ENCODE assay signal across 10 cellular contexts in the genomic region with DNA sequence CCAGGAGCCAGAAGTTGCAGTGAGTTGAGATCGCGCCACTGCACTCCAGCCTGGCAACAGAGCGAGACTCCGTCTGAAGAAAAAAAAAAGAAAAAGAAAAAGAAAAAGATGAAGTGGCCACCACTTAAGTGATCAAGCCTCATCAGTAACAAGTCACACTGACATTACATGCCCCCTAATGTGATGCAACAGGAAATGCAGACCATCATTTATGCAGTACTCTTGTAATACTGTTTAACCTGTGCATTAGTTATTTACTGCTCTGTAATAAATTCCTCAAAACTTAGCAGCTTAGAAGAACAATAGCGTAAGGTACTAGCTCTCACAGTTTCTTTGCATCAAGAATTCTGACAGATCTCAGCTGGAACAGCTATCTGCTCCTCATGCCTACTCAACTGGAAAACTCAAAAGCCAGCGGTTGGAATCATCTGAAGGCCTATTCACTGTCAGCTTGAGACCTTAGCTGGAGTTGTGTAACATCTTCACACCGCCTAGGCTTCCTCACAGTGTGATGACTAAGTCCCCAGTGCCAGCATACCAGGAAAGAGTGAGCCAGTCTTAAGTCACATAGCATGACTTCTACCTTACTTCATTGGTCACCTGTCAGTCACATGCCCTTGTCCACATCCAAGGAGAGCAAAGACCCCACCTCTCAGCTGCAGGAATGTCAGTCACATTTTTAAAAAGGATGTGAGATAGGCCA. TPM values are rescaled to one million over a fixed set of nuclear protein-coding genes. Genes with fewer than 3 reads are reported as not detected.
DNase-seq lines count a peak whose midpoint lies in the region; ATAC-seq, FAIRE-seq and TF ChIP-seq lines count a peak whose summit lies in the region.
"Had no signal": no experiment of that assay in that cellular context is flagged by ENCODE, and none has a peak within 500 bp of the region (broad histone marks: within the 10 kb centered on the region; RNA-seq: fewer than 3 reads in every experiment).

No MANE protein-coding gene starts in this region.

- peaks cover 18% of the 10 kb centered on the region for H4K20me1 ChIP-seq in astrocyte (ENCODE audit: insufficient read depth, low read length)

- 96% methylated on average over 4 of the region's 7 CpGs for WGBS in right lobe of liver (ENCODE audit: insufficient coverage, low coverage, low lambda C conversion rate, missing lambda C conversion rate)

- no peak overlapping the region for H3K27ac Mint-ChIP-seq in astrocyte (ENCODE audit: unreplicated experiment)

- TF ChIP-seq CTCF in astrocyte (IDR thresholded peaks at IDR 0.05; ENCODE audit: insufficient read depth, low read depth, low read length) = no peak
- TF ChIP-seq CTCF in right lobe of liver (IDR thresholded peaks at IDR 0.05) = no peak
- no peak for TF ChIP-seq CTCF in kidney (IDR thresholded peaks at IDR 0.05; ENCODE audit: borderline replicate concordance, extremely low read depth, insufficient read depth)

- peak overlapping the region; percentile 59 for H3K27ac ChIP-seq in astrocyte (ENCODE audit: low read depth, low read length)
- no peak overlapping the region for H3K27ac ChIP-seq in right lobe of liver
- H3K27ac ChIP-seq in substantia nigra (ENCODE audit: low read depth, low read length, poor library complexity, severe bottlenecking) = no peak overlapping the region
- H3K27ac ChIP-seq in kidney (ENCODE audit: low read depth in 2 of 2, low read length in 2 of 2) = no peak overlapping the region
- H3K27ac ChIP-seq: tibial artery had no signal

- H3K79me2 ChIP-seq in astrocyte (ENCODE audit: insufficient read depth, low read length) = peaks cover 100% of the 10 kb centered on the region

- H3K4me1 ChIP-seq in astrocyte (ENCODE audit: insufficient read depth, low read length) (peaks cover 26% of the 10 kb centered on the region), right lobe of liver (no peaks in the 10 kb centered on the region), kidney (ENCODE audit: control insufficient read depth in 1 of 2, insufficient read depth in 1 of 2, low read depth in 1 of 2, low read length in 2 of 2) (peaks cover 0 to 2% of the 10 kb centered on the region in 2 donors)

- DNase-seq in Caki2 (ENCODE audit: low read depth) (peak; percentile 93), Kasumi-1 (lab: John Stamatoyannopoulos, UW) (peak; percentile 2), astrocyte (ENCODE audit: low read depth) (peak; percentile 90), right lobe of liver (no peak), RPMI8226 (no peak), substantia nigra (lab: John Stamatoyannopoulos, UW) (no peak), kidney (no peak)
- DNase-seq: activated T-cell treated with anti-CD3 and anti-CD28 coated beads, Interleukin-2, amount 50 U/mL, for 4 hours had no signal

- intact Hi-C loops in right lobe of liver (cut with DNase I) = no loop called here
- intact Hi-C loops in kidney (cut with DNase I) = no loop called here

- in situ Hi-C loops in Caki2 (cut with HindIII; ENCODE audit: low pct_unique_long_range_greater_than_20kb, low sequenced_read_pairs) = no loop called here

- peaks cover 13% of the 10 kb centered on the region for H3K4me1 Mint-ChIP-seq in astrocyte (ENCODE audit: low read depth, unreplicated experiment)

- ATAC-seq in right lobe of liver = peak; percentile 17 to 83 (median 38)
- no peak for ATAC-seq in HG03565 (IDR thresholded peaks at IDR 0.05; ENCODE audit: unreplicated experiment)

- H3K4me2 ChIP-seq in astrocyte (ENCODE audit: low read length) = peak overlapping the region; percentile 39

- no peaks in the 10 kb centered on the region for H3K9me3 ChIP-seq in astrocyte (ENCODE audit: insufficient read depth, low read depth, low read length)
- no peaks in the 10 kb centered on the region for H3K9me3 ChIP-seq in right lobe of liver
- no peaks in the 10 kb centered on the region for H3K9me3 ChIP-seq in kidney (ENCODE audit: control insufficient read depth in 1 of 2, low read length in 2 of 2)

- H3K27me3 ChIP-seq in astrocyte (ENCODE audit: insufficient read depth, low read length) (no peaks in the 10 kb centered on the region), right lobe of liver (no peaks in the 10 kb centered on the region)
- H3K27me3 ChIP-seq: tibial artery had no signal

- FAIRE-seq in astrocyte (lab: Jason Lieb, UNC) (peak; percentile 95), kidney (lab: Jason Lieb, UNC) (no peak)

- H3K27me3 Mint-ChIP-seq in astrocyte (ENCODE audit: low read depth, unreplicated experiment) = no peaks in the 10 kb centered on the region

- peak overlapping the region; percentile 8 for H3K9ac ChIP-seq in astrocyte (ENCODE audit: low read length)
- H3K9ac ChIP-seq in kidney (ENCODE audit: low read length in 2 of 2) = no peak overlapping the region

- no peak overlapping the region for H3K4me3 ChIP-seq in astrocyte (ENCODE audit: insufficient read depth, low read depth, low read length)
- H3K4me3 ChIP-seq in right lobe of liver = no peak overlapping the region
- H3K4me3 ChIP-seq in kidney (ENCODE audit: low read length in 2 of 2) = no peak overlapping the region
- H3K4me3 ChIP-seq: tibial artery had no signal

- no peaks in the 10 kb centered on the region for H3K9me3 Mint-ChIP-seq in astrocyte (ENCODE audit: unreplicated experiment)
- H3K9me3 Mint-ChIP-seq: activated T-cell treated with anti-CD3 and anti-CD28 coated beads, Interleukin-2, amount 50 U/mL, for 4 hours had no signal

- no peak overlapping the region for H2AFZ ChIP-seq in astrocyte (ENCODE audit: low read depth, low read length)

- peaks cover 3% of the 10 kb centered on the region for H3K36me3 Mint-ChIP-seq in astrocyte (ENCODE audit: low read depth, unreplicated experiment)

- no peak for TF ChIP-seq POLR2A in right lobe of liver (IDR thresholded peaks at IDR 0.05)

- H3K36me3 ChIP-seq in astrocyte (ENCODE audit: insufficient read depth, low read length) (no peaks in the 10 kb centered on the region), right lobe of liver (no peaks in the 10 kb centered on the region), kidney (ENCODE audit: control insufficient read depth in 1 of 2, insufficient read depth in 2 of 2, low read length in 2 of 2) (no peaks in the 10 kb centered on the region)
- H3K36me3 ChIP-seq: tibial artery had no signal

- H3K4me3 Mint-ChIP-seq in astrocyte (ENCODE audit: unreplicated experiment) = no peak overlapping the region
- H3K4me3 Mint-ChIP-seq: activated T-cell treated with anti-CD3 and anti-CD28 coated beads, Interleukin-2, amount 50 U/mL, for 4 hours had no signal

RNA-seq across cellular contexts. Expression of a gene that starts 31.5 kb away (rescaled TPM):
- 75.6 and 133 TPM in 2 replicates for total RNA-seq in Caki2 (2014; rRNA removed; shearing (Covaris generic); ENCODE audit: low replicate concordance)
- total RNA-seq in astrocyte (31.8 and 39.0 TPM in 2 replicates), right lobe of liver (10 to 100 TPM; 21.3 to 44.8 (median 28.2) TPM), kidney (80.3 TPM)
- 33.9 TPM for polyA plus RNA-seq in kidney (ENCODE audit: insufficient read depth, low read depth, low replicate concordance)

Comparison
In these comparisons a context has a peak if more than half of its experiments do, and no peak if none do; other contexts are left out.
1. DNase-seq: peak in Caki2 (single experiment), Kasumi-1 (2 of 2) and astrocyte (single experiment); none in right lobe of liver (0 of 3), RPMI8226 (single experiment), substantia nigra (0 of 49) and kidney (single experiment).